ENCODE assay signal across 8 cellular contexts in the genomic region with DNA sequence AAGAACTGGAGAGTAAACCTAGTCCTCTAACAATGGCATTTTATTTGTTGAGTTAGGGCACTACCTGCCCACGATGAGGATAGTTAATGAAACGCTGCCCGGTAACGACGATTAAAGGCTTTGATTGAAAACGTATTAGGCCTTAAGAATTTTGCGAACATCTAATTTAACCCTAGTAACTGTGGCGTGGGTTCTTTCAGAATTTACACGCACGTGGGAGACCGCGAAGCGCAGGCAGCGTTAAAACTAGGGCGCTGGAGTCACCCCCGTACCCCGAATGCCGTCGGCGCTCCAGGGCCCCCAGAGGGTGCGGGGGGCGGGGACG. TPM values are rescaled to one million over a fixed set of nuclear protein-coding genes. Genes with fewer than 3 reads are reported as not detected.
A peak's percentile ranks its signal among the peaks of the same experiment; 100 is the strongest.
DNase-seq lines count a peak whose midpoint lies in the region; ATAC-seq, FAIRE-seq and TF ChIP-seq lines count a peak whose summit lies in the region.

No MANE protein-coding gene starts in this region.

- H3K36me3 ChIP-seq in ascending aorta (no peaks in the 10 kb centered on the region), kidney (ENCODE audit: control insufficient read depth in 1 of 2, insufficient read depth in 2 of 2, low read length in 2 of 2) (no peaks in the 10 kb centered on the region), suprapubic skin (no peaks in the 10 kb centered on the region)

- peak overlapping the region; percentile 94 for H3K27ac Mint-ChIP-seq in activated CD4-positive, alpha-beta T cell treated with anti-CD3 and anti-CD28 coated beads for 36 hours

- H3K9me3 Mint-ChIP-seq in activated CD4-positive, alpha-beta T cell treated with anti-CD3 and anti-CD28 coated beads for 36 hours (ENCODE audit: low read depth), result no peaks in the 10 kb centered on the region

- peak overlapping the region; percentile 99 for H3K27ac ChIP-seq in HL-60 (replicated peaks)
- peak overlapping the region; percentile 97 to 98 for H3K27ac ChIP-seq in ascending aorta
- H3K27ac ChIP-seq in kidney (ENCODE audit: low read depth in 2 of 2, low read length in 2 of 2), result peak overlapping the region; percentile 94 to 98
- peak overlapping the region; percentile 99 for H3K27ac ChIP-seq in suprapubic skin

- H3K36me3 Mint-ChIP-seq in activated CD4-positive, alpha-beta T cell treated with anti-CD3 and anti-CD28 coated beads for 36 hours (ENCODE audit: low read depth), result peaks cover 23% of the 10 kb centered on the region

- H3K9ac ChIP-seq in kidney (ENCODE audit: low read length in 2 of 2), result peak overlapping the region; percentile 65 to 94

- H3K4me1 Mint-ChIP-seq in activated CD4-positive, alpha-beta T cell treated with anti-CD3 and anti-CD28 coated beads for 36 hours, result peaks cover 31% of the 10 kb centered on the region

- peak overlapping the region; percentile 95 for H3K4me3 Mint-ChIP-seq in activated CD4-positive, alpha-beta T cell treated with anti-CD3 and anti-CD28 coated beads for 36 hours

- TF ChIP-seq EP300 in suprapubic skin (IDR thresholded peaks at IDR 0.05), result no peak

- CTCF ChIA-PET in activated CD4-positive, alpha-beta T cell treated with anti-CD3 and anti-CD28 coated beads for 36 hours (lab: Charles Lee), result interaction anchor here (1.1 to 1.6 kb wide), 2 partner anchors 10 to 83 kb away, joined by 3 to 5 read pairs; a partner anchor contains a TSS

- H3K9me3 ChIP-seq in ascending aorta, result no peaks in the 10 kb centered on the region
- no peaks in the 10 kb centered on the region for H3K9me3 ChIP-seq in kidney (ENCODE audit: control insufficient read depth in 1 of 2, low read length in 2 of 2)
- H3K9me3 ChIP-seq in suprapubic skin, result no peaks in the 10 kb centered on the region

- TF ChIP-seq CTCF in HL-60 (IDR thresholded peaks at IDR 0.05; ENCODE audit: insufficient read depth, low read length), result no peak
- no peak for TF ChIP-seq CTCF in ascending aorta (IDR thresholded peaks at IDR 0.05)
- TF ChIP-seq CTCF in kidney (IDR thresholded peaks at IDR 0.05; ENCODE audit: borderline replicate concordance, extremely low read depth, insufficient read depth), result no peak
- no peak for TF ChIP-seq CTCF in suprapubic skin (IDR thresholded peaks at IDR 0.05)

- WGBS in suprapubic skin, result 1% methylated on average over 23 of the region's 23 CpGs

- intact Hi-C loops in activated CD4-positive, alpha-beta T cell treated with anti-CD3 and anti-CD28 coated beads for 36 hours (cut with DNase I, micrococcal nuclease), result loop anchor here (1.0 to 5.0 kb wide), 21 partner anchors 10 to 1942 kb away; a partner anchor contains a TSS
- intact Hi-C loops in ascending aorta (cut with DNase I), result loop anchor here (1.0 to 5.0 kb wide), 5 partner anchors 83 to 1942 kb away; a partner anchor contains a TSS
- intact Hi-C loops in kidney (cut with DNase I), result no loop called here

- H3K27me3 ChIP-seq in HL-60 (ENCODE audit: insufficient read depth, poor library complexity, severe bottlenecking) (no peaks in the 10 kb centered on the region), ascending aorta (no peaks in the 10 kb centered on the region), suprapubic skin (no peaks in the 10 kb centered on the region)

- TF ChIP-seq POLR2A in suprapubic skin (IDR thresholded peaks at IDR 0.05), result no peak

- FAIRE-seq in kidney (lab: Jason Lieb, UNC), result no peak

- ATAC-seq in activated CD4-positive, alpha-beta T cell treated with anti-CD3 and anti-CD28 coated beads for 36 hours, result peak; percentile 7
- no peak for ATAC-seq in HG02763 (IDR thresholded peaks at IDR 0.05; ENCODE audit: unreplicated experiment)

- no peaks in the 10 kb centered on the region for H3K27me3 Mint-ChIP-seq in activated CD4-positive, alpha-beta T cell treated with anti-CD3 and anti-CD28 coated beads for 36 hours

- DNase-seq in activated CD4-positive, alpha-beta T cell treated with anti-CD3 and anti-CD28 coated beads for 36 hours, result no peak
- DNase-seq in activated CD4-positive, alpha-beta T cell treated with anti-CD3 and anti-CD28 coated beads, Interleukin-2, amount 50 U/mL, for 48 hours, result no peak
- DNase-seq in HL-60 (ENCODE audit: low read depth in 1 of 2, low spot score in 1 of 2) (no peak), ascending aorta (ENCODE audit: low spot score in 2 of 2) (no peak), kidney (no peak), suprapubic skin (ENCODE audit: low spot score in 2 of 2) (no peak)
- DNase-seq in activated effector memory CD4-positive, alpha-beta T cell treated with anti-CD3 and anti-CD28 coated beads, Interleukin-2, amount 50 U/mL, for 16 hours, result no peak

- POLR2A ChIA-PET in activated CD4-positive, alpha-beta T cell treated with anti-CD3 and anti-CD28 coated beads for 36 hours (lab: Charles Lee), result interaction anchor here (1.5 to 1.7 kb wide), 2 partner anchors 14 to 52 kb away, joined by 3 to 8 read pairs; no protein-coding TSS in a partner anchor

- H3K4me3 ChIP-seq in HL-60 (replicated peaks; ENCODE audit: insufficient read depth, low read length) (peak overlapping the region; percentile 64), ascending aorta (peak overlapping the region; percentile 83 to 95), kidney (ENCODE audit: low read length in 2 of 2) (peak overlapping the region; percentile 73 to 82), suprapubic skin (peak overlapping the region; percentile 91)

- H3K4me1 ChIP-seq in ascending aorta, result peaks cover 3 to 24% of the 10 kb centered on the region in 2 donors
- H3K4me1 ChIP-seq in kidney (ENCODE audit: control insufficient read depth in 1 of 2, insufficient read depth in 1 of 2, low read depth in 1 of 2, low read length in 2 of 2), result peaks cover 7 to 10% of the 10 kb centered on the region in 2 donors
- peaks cover 25% of the 10 kb centered on the region for H3K4me1 ChIP-seq in suprapubic skin

RNA-seq across cellular contexts. Expression of a gene that starts 0.7 kb away (rescaled TPM):
- 100 to 1,000 TPM in 1 of 2 experiments, 10 to 100 TPM in 1; 89.5 to 121 TPM for total RNA-seq in activated CD4-positive, alpha-beta T cell treated with anti-CD3 and anti-CD28 coated beads for 36 hours
- total RNA-seq in ascending aorta (29.2 TPM), kidney (59.0 TPM), suprapubic skin (100 to 1,000 TPM in 1 of 4 donors, 10 to 100 TPM in 3; 35.5 to 126 (median 41.3) TPM)
- 5.2 TPM for polyA plus RNA-seq in kidney (ENCODE audit: insufficient read depth, low read depth, low replicate concordance)
